8 cellular contexts compared by ENCODE assay signal in the genomic region with DNA sequence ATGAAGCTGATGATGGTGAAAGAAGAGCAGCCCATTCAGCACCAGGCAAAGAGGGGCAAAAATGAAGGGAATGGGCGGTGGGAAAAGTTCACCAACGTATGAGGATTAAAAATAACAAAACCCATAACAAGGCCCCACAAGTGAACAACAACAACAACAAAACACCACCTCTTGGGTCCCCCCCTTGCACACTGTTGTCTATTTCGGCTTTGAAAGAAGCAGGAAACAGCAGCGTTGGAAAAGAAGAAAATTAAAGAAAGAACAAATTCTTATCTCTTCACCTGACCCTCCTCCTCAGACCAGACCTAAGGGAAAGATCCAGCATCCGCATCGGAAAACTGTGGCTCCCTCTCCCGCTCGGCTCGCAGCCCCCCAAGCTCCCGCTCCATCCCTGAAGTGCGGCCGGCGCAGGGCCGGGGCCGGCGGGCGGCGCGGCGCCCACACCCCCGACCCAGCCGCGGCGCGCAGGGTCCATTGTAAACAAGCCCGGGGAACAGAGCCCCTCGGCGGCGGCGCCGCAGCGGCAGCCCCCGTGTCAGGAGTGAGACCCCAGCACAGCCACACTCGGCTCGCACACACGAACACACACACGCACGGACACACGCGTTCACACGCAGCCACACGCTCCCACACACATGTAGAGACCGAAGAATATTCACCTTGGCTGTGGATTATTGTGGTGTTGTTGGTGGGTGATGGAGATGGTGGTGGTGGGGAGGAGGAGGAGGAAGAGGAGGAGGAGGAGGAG. TPM values are rescaled to one million over a fixed set of nuclear protein-coding genes. Genes with fewer than 3 reads are reported as not detected.
DNase-seq lines count a peak whose midpoint lies in the region; ATAC-seq and TF ChIP-seq lines count a peak whose summit lies in the region.

No MANE protein-coding gene starts in this region.

- intact Hi-C loops in CD8-positive, alpha-beta T cell (cut with DNase I, micrococcal nuclease) = loop anchor here (2.0 to 10.0 kb wide), 10 partner anchors 42 to 1920 kb away; a partner anchor contains a TSS
- intact Hi-C loops in prostate gland (cut with DNase I) = loop anchor here (5.0 kb wide), 1 partner anchor 777 kb away; a partner anchor contains a TSS

- TF ChIP-seq CTCF in CD8-positive, alpha-beta T cell (IDR thresholded peaks at IDR 0.05) = no peak
- TF ChIP-seq CTCF in cardiac muscle cell (IDR thresholded peaks at IDR 0.05; ENCODE audit: low read depth, low read length) = no peak
- peak in 1 of 4 experiments; percentile 11 for TF ChIP-seq CTCF in prostate gland (IDR thresholded peaks at IDR 0.05)

- H3K27ac ChIP-seq in CD8-positive, alpha-beta T cell (ENCODE audit: low read depth, low read length) = peak overlapping the region; percentile 100
- H3K27ac ChIP-seq in cardiac muscle cell (peak overlapping the region; percentile 100), prostate gland (peak overlapping the region; percentile 100)

- peak overlapping the region; percentile 100 for H3K27ac Mint-ChIP-seq in CD8-positive, alpha-beta T cell
- peak overlapping the region; percentile 98 for H3K27ac Mint-ChIP-seq in activated T-cell treated with anti-CD3 and anti-CD28 coated beads, Interleukin-2, amount 50 U/mL, for 72 hours

- peak overlapping the region; percentile 98 for H3K4me3 ChIP-seq in CD8-positive, alpha-beta T cell (ENCODE audit: low read depth, low read length)
- H3K4me3 ChIP-seq in cardiac muscle cell (peak overlapping the region; percentile 98), prostate gland (peak overlapping the region; percentile 71 to 93)

- CTCF ChIA-PET in CD8-positive, alpha-beta T cell (lab: Charles Lee) = no interaction called here

- no peaks in the 10 kb centered on the region for H3K27me3 ChIP-seq in CD8-positive, alpha-beta T cell (ENCODE audit: insufficient read depth, low read length)
- H3K27me3 ChIP-seq in cardiac muscle cell (no peaks in the 10 kb centered on the region), prostate gland (replicated peaks; ENCODE audit: insufficient read depth) (no peaks in the 10 kb centered on the region)

- DNase-seq in CD8-positive, alpha-beta T cell = peak in 5 of 7 experiments; percentile 1 to 51 (median 10)
- DNase-seq in activated T-cell treated with anti-CD3 and anti-CD28 coated beads, Interleukin-2, amount 50 U/mL, for 72 hours = peak in 1 of 2 donors; percentile 41
- DNase-seq in cardiac muscle cell (ENCODE audit: low read depth in 1 of 2, low spot score in 1 of 2) (peak in 1 of 2 donors; percentile 63), prostate gland (ENCODE audit: low spot score) (no peak), mesenteric fat pad (ENCODE audit: low spot score) (no peak)

- H3K9me3 ChIP-seq in CD8-positive, alpha-beta T cell (ENCODE audit: low read length) = no peaks in the 10 kb centered on the region
- H3K9me3 ChIP-seq in cardiac muscle cell (ENCODE audit: low read depth) = no peaks in the 10 kb centered on the region
- H3K9me3 ChIP-seq in prostate gland = no peaks in the 10 kb centered on the region

- TF ChIP-seq POLR2A in prostate gland (IDR thresholded peaks at IDR 0.05) = no peak

- H3K4me3 Mint-ChIP-seq in CD8-positive, alpha-beta T cell = peak overlapping the region; percentile 98
- H3K4me3 Mint-ChIP-seq in activated T-cell treated with anti-CD3 and anti-CD28 coated beads, Interleukin-2, amount 50 U/mL, for 72 hours = peak overlapping the region; percentile 88 to 96

- H3K36me3 ChIP-seq in CD8-positive, alpha-beta T cell (ENCODE audit: insufficient read depth, low read length) = no peaks in the 10 kb centered on the region
- H3K36me3 ChIP-seq in cardiac muscle cell (no peaks in the 10 kb centered on the region), prostate gland (no peaks in the 10 kb centered on the region)

- peaks cover 26% of the 10 kb centered on the region for H3K36me3 Mint-ChIP-seq in CD8-positive, alpha-beta T cell
- H3K36me3 Mint-ChIP-seq in activated T-cell treated with anti-CD3 and anti-CD28 coated beads, Interleukin-2, amount 50 U/mL, for 72 hours (ENCODE audit: insufficient read depth in 2 of 2) = peaks cover 5 to 7% of the 10 kb centered on the region in 2 donors

- POLR2A ChIA-PET in CD8-positive, alpha-beta T cell (lab: Charles Lee) = interaction anchor here (1.2 to 3.0 kb wide), 4 partner anchors 38 to 1268 kb away, joined by 3 to 30 read pairs (median 4); no protein-coding TSS in a partner anchor

- no peak for ATAC-seq in CD8-positive, alpha-beta T cell
- ATAC-seq in HG03280 (IDR thresholded peaks at IDR 0.05; ENCODE audit: unreplicated experiment) (peak; percentile 0), HG03039 (IDR thresholded peaks at IDR 0.05; ENCODE audit: unreplicated experiment) (no peak), GM19395 (IDR thresholded peaks at IDR 0.05; ENCODE audit: unreplicated experiment) (no peak)
- ATAC-seq in activated T-cell treated with anti-CD3 and anti-CD28 coated beads, Interleukin-2, amount 50 U/mL, for 72 hours (replicated peaks in 1 of 2) = peak in 1 of 2 donors; percentile 1

- no peaks in the 10 kb centered on the region for H3K9me3 Mint-ChIP-seq in CD8-positive, alpha-beta T cell
- no peaks in the 10 kb centered on the region for H3K9me3 Mint-ChIP-seq in activated T-cell treated with anti-CD3 and anti-CD28 coated beads, Interleukin-2, amount 50 U/mL, for 72 hours

- peaks cover 66% of the 10 kb centered on the region for H3K4me1 Mint-ChIP-seq in CD8-positive, alpha-beta T cell (ENCODE audit: low read depth)
- peaks cover 62% of the 10 kb centered on the region for H3K4me1 Mint-ChIP-seq in activated T-cell treated with anti-CD3 and anti-CD28 coated beads, Interleukin-2, amount 50 U/mL, for 72 hours (ENCODE audit: low read depth)

- peaks cover 48% of the 10 kb centered on the region for H3K4me1 ChIP-seq in CD8-positive, alpha-beta T cell (ENCODE audit: insufficient read depth, low read length)
- H3K4me1 ChIP-seq in cardiac muscle cell (ENCODE audit: low read depth) (peaks cover 26% of the 10 kb centered on the region), prostate gland (replicated peaks) (peaks cover 2% of the 10 kb centered on the region)

- WGBS in prostate gland = under 1% methylated on average over 43 of the region's 43 CpGs

- H3K27me3 Mint-ChIP-seq in CD8-positive, alpha-beta T cell (ENCODE audit: low read depth) = no peaks in the 10 kb centered on the region
- no peaks in the 10 kb centered on the region for H3K27me3 Mint-ChIP-seq in activated T-cell treated with anti-CD3 and anti-CD28 coated beads, Interleukin-2, amount 50 U/mL, for 72 hours (ENCODE audit: low read depth)

RNA-seq across cellular contexts. Expression of a gene that starts 0.5 kb away (rescaled TPM):
- total RNA-seq in CD8-positive, alpha-beta T cell = 10 to 100 TPM; 17.6 to 18.9 TPM
- 10 to 100 TPM; 20.1 to 20.2 TPM for total RNA-seq in activated T-cell treated with anti-CD3 and anti-CD28 coated beads, Interleukin-2, amount 50 U/mL, for 72 hours
- total RNA-seq in cardiac muscle cell (6.6 and 9.9 TPM in 2 replicates), prostate gland (10 to 100 TPM; 10.9 to 15.5 TPM), mesenteric fat pad (10.8 TPM)
- 6.3 and 8.6 TPM in 2 replicates for polyA plus RNA-seq in cardiac muscle cell

Comparison
In these comparisons a context has a peak if more than half of its experiments do, and no peak if none do; other contexts are left out.
1. DNase-seq: peak in CD8-positive, alpha-beta T cell (5 of 7); none in prostate gland (single experiment) and mesenteric fat pad (single experiment).
2. Peak in every context shown above with its lines, with median percentiles within 50 percentile points of each other: H3K27ac ChIP-seq and H3K4me3 ChIP-seq.